1 cellular context compared by ENCODE assay signal in the genomic region with DNA sequence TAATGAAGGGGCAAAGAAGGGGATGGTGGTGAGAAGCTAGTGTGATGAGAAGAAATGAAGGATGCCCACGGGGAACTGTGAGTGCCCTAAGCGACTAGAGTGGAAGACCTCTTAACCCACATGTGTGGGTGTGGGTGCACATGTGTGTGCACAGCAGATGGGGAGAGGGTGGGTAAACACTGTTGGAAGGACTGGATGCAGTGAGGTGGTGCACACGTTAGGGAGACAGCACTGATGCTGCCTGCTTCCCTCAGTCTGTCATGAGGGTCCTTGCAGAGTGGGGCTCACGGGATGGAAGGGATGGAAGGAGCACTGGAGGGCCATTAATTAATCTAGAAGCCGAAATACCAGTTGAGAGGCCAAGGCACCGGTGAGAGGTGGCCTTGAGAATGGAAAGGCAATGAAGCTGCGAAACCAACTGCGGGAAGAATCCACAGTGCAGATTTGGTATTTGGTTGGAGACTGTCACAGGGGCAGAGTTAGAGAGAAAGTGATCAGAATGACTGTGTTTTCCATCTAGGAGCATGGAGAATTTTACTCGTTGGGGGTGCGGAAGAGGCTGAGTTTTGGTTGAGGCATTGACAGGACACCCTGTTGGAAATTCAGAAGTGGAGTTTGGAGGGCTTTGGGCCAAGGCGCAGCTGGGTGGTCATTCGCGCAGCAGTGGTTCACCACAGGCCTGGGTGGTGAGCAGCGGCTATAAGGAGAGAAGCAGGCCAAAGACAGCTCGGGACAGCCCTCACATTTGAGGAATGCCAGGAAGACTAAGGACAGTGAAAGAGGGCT.
TF ChIP-seq lines count a peak whose summit lies in the region.

No MANE protein-coding gene starts in this region.

TF ChIP-seq in K562, 482 proteins besides CTCF, POLR2A, EP300 and RAD21 (continued from another document and continues in another):
- TF ChIP-seq, protein P1, sequence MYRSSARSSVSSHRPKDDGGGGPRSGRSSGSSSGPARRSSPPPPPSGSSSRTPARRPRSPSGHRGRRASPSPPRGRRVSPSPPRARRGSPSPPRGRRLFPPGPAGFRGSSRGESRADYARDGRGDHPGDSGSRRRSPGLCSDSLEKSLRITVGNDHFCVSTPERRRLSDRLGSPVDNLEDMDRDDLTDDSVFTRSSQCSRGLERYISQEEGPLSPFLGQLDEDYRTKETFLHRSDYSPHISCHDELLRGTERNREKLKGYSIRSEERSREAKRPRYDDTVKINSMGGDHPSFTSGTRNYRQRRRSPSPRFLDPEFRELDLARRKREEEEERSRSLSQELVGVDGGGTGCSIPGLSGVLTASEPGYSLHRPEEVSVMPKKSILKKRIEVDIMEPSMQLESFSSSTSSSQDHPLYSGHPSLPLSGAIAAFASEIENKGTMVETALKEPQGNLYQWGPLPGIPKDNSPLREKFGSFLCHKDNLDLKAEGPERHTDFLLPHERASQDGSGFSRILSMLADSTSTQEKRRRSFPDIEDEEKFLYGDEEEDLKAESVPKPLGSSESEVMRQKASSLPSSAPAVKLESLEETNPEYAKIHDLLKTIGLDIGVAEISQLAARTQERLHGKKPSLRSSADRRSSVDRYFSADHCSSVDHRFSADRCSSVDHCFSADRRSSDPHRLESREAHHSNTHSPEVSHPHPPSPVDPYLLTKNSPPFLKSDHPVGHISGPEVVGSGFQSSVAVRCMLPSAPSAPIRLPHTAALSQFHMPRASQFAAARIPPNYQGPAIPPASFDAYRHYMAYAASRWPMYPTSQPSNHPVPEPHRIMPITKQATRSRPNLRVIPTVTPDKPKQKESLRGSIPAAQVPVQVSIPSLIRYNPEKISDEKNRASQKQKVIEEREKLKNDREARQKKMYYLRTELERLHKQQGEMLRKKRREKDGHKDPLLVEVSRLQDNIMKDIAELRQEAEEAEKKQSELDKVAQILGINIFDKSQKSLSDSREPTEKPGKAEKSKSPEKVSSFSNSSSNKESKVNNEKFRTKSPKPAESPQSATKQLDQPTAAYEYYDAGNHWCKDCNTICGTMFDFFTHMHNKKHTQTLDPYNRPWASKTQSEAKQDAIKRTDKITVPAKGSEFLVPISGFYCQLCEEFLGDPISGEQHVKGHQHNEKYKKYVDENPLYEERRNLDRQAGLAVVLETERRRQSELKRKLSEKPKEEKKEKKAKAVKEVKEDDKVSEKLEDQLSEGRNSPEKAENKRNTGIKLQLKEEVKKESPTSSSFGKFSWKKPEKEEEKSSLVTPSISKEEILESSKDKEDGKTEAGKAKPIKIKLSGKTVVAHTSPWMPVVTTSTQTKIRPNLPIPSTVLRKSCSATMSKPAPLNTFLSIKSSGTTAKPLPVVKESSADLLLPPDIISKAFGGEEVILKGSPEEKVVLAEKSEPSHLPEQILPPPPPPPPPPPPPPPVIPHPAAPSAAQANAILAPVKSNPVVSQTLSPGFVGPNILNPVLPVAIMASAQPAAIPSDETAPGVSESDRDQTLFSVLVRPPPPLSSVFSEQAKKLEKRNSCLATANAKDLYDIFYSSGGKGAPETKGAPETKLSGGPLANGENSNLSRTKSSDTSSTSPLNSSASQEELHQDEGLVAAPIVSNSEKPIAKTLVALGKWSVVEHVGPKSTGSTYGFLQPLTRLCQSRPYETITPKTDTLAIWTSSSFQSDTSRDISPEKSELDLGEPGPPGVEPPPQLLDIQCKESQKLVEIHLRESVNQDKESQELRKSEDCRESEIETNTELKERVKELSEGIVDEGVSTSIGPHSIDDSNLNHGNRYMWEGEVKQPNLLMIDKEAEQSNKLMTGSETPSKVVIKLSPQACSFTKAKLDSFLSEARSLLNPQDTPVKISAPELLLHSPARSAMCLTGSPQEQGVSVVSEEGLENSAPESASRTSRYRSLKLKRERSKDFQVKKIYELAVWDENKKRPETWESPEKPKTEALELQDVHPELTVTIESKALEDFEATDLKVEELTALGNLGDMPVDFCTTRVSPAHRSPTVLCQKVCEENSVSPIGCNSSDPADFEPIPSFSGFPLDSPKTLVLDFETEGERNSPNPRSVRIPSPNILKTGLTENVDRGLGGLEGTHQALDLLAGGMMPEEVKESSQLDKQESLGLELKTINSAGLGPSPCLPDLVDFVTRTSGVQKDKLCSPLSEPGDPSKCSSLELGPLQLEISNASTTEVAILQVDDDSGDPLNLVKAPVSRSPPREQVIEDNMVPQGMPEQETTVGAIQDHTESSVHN (IDR thresholded peaks at IDR 0.05; ENCODE audit: borderline replicate concordance in 1 of 2, low read depth in 1 of 2): no peak
- no peak for TF ChIP-seq GTF2B (IDR thresholded peaks at IDR 0.05; ENCODE audit: extremely low read depth, insufficient read length)
- TF ChIP-seq, protein P2, sequence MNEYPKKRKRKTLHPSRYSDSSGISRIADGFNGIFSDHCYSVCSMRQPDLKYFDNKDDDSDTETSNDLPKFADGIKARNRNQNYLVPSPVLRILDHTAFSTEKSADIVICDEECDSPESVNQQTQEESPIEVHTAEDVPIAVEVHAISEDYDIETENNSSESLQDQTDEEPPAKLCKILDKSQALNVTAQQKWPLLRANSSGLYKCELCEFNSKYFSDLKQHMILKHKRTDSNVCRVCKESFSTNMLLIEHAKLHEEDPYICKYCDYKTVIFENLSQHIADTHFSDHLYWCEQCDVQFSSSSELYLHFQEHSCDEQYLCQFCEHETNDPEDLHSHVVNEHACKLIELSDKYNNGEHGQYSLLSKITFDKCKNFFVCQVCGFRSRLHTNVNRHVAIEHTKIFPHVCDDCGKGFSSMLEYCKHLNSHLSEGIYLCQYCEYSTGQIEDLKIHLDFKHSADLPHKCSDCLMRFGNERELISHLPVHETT (CRISPR knock-in tag; conservative IDR thresholded peaks at IDR 0.05 in 1 of 2, IDR thresholded peaks at IDR 0.05 in 1 of 2): no peak
- TF ChIP-seq, protein P3, sequence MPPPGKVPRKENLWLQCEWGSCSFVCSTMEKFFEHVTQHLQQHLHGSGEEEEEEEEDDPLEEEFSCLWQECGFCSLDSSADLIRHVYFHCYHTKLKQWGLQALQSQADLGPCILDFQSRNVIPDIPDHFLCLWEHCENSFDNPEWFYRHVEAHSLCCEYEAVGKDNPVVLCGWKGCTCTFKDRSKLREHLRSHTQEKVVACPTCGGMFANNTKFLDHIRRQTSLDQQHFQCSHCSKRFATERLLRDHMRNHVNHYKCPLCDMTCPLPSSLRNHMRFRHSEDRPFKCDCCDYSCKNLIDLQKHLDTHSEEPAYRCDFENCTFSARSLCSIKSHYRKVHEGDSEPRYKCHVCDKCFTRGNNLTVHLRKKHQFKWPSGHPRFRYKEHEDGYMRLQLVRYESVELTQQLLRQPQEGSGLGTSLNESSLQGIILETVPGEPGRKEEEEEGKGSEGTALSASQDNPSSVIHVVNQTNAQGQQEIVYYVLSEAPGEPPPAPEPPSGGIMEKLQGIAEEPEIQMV (tag; conservative IDR thresholded peaks at IDR 0.05; ENCODE audit: low read depth): no peak
- TF ChIP-seq, protein P4, sequence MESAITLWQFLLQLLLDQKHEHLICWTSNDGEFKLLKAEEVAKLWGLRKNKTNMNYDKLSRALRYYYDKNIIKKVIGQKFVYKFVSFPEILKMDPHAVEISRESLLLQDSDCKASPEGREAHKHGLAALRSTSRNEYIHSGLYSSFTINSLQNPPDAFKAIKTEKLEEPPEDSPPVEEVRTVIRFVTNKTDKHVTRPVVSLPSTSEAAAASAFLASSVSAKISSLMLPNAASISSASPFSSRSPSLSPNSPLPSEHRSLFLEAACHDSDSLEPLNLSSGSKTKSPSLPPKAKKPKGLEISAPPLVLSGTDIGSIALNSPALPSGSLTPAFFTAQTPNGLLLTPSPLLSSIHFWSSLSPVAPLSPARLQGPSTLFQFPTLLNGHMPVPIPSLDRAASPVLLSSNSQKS (CRISPR knock-in tag; IDR thresholded peaks at IDR 0.05): no peak
- TF ChIP-seq ZNF561 (CRISPR knock-in tag; conservative IDR thresholded peaks at IDR 0.05): no peak
- TF ChIP-seq ARID1B (IDR thresholded peaks at IDR 0.05): no peak
- no peak for TF ChIP-seq NEUROD1 (IDR thresholded peaks at IDR 0.05; ENCODE audit: borderline replicate concordance, low read depth, low read length, partially characterized antibody)
- TF ChIP-seq TGIF2 (CRISPR knock-in tag; IDR thresholded peaks at IDR 0.05): no peak
- no peak for TF ChIP-seq ZFPM2 (CRISPR knock-in tag; IDR thresholded peaks at IDR 0.05)
- TF ChIP-seq ZC3H11A (IDR thresholded peaks at IDR 0.05; ENCODE audit: low read depth, low read length): no peak
- no peak for TF ChIP-seq RCOR1 (IDR thresholded peaks at IDR 0.05; ENCODE audit: borderline replicate concordance in 1 of 2, low read depth in 2 of 2, low read length in 2 of 2)
- peak; percentile 63; the same call in 1 of the 2 replicates for TF ChIP-seq POLR2AphosphoS2 (IDR thresholded peaks at IDR 0.05; ENCODE audit: low read length)
- peak; percentile 49 for TF ChIP-seq POLR2B (IDR thresholded peaks at IDR 0.05; ENCODE audit: low read depth, partially characterized antibody)
- TF ChIP-seq POLR2H (tag; IDR thresholded peaks at IDR 0.05; ENCODE audit: low read depth): no peak
- no peak for TF ChIP-seq RB1 (IDR thresholded peaks at IDR 0.05; ENCODE audit: low read depth)
- TF ChIP-seq MEIS2 (IDR thresholded peaks at IDR 0.05; ENCODE audit: partially characterized antibody): no peak
- TF ChIP-seq IRF2 (CRISPR knock-in tag; IDR thresholded peaks at IDR 0.05): no peak
- no peak for TF ChIP-seq CTBP1 (IDR thresholded peaks at IDR 0.05; ENCODE audit: borderline replicate concordance)
- TF ChIP-seq ZNF780A (CRISPR knock-in tag; IDR thresholded peaks at IDR 0.05): no peak
- TF ChIP-seq STAT5A (IDR thresholded peaks at IDR 0.05; ENCODE audit: borderline replicate concordance, low read length): no peak
- no peak for TF ChIP-seq CHD2 (IDR thresholded peaks at IDR 0.05; ENCODE audit: low read depth, low read length)
- no peak for TF ChIP-seq RBM14 (IDR thresholded peaks at IDR 0.05; ENCODE audit: borderline replicate concordance, insufficient read depth, low read depth, low read length)
- no peak for TF ChIP-seq LARP7 (IDR thresholded peaks at IDR 0.05)
- TF ChIP-seq ZBED1 (IDR thresholded peaks at IDR 0.05): no peak
- 0 out of 2 replicates have a peak, but pooled peaks have one; percentile 20 for TF ChIP-seq CBX1 (IDR thresholded peaks at IDR 0.05; ENCODE audit: low read depth)
- no peak for TF ChIP-seq BRF2 (IDR thresholded peaks at IDR 0.05; ENCODE audit: borderline replicate concordance, insufficient read depth, insufficient read length)
- TF ChIP-seq DPF2 (IDR thresholded peaks at IDR 0.05): no peak; the same call in 1 of the 2 replicates
- TF ChIP-seq TSHZ1 (CRISPR knock-in tag; IDR thresholded peaks at IDR 0.05): no peak
- TF ChIP-seq, protein P5, sequence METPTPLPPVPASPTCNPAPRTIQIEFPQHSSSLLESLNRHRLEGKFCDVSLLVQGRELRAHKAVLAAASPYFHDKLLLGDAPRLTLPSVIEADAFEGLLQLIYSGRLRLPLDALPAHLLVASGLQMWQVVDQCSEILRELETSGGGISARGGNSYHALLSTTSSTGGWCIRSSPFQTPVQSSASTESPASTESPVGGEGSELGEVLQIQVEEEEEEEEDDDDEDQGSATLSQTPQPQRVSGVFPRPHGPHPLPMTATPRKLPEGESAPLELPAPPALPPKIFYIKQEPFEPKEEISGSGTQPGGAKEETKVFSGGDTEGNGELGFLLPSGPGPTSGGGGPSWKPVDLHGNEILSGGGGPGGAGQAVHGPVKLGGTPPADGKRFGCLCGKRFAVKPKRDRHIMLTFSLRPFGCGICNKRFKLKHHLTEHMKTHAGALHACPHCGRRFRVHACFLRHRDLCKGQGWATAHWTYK (CRISPR knock-in tag; IDR thresholded peaks at IDR 0.05): no peak
- TF ChIP-seq IRF1 (CRISPR knock-in tag; IDR thresholded peaks at IDR 0.05; ENCODE audit: borderline replicate concordance): no peak
